In genomic region chr22:37221424-37222336, GRCh38 we compare ENCODE assay signal across 16 cellular contexts. TPM values are rescaled to one million over a fixed set of nuclear protein-coding genes. Genes with fewer than 3 reads are reported as not detected.
A peak's percentile ranks its signal among the peaks of the same experiment; 100 is the strongest.
DNase-seq lines count a peak whose midpoint lies in the region; ATAC-seq and TF ChIP-seq lines count a peak whose summit lies in the region.
"Had no signal": no experiment of that assay in that cellular context is flagged by ENCODE, and none has a peak within 500 bp of the region (broad histone marks: within the 10 kb centered on the region; RNA-seq: fewer than 3 reads in every experiment).

No MANE protein-coding gene starts in this region.

- 88 to 93% (median 93%) methylated on average over 11 of the region's 11 CpGs for WGBS in stomach, 5 donors
- WGBS in esophagus squamous epithelium, 2 donors, result 85 to 95% methylated on average over 7 to 10 of the region's 11 CpGs

- POLR2A ChIA-PET in OCI-LY7 (lab: Charles Lee), result no interaction called here

- TF ChIP-seq CTCF in OCI-LY7 (conservative IDR thresholded peaks at IDR 0.05; ENCODE audit: low read length), result peak; percentile 38; the same call in 1 of the 2 replicates
- TF ChIP-seq CTCF in stomach (IDR thresholded peaks at IDR 0.05), result no peak
- TF ChIP-seq CTCF in esophagus squamous epithelium (IDR thresholded peaks at IDR 0.05), result no peak

- H3K9me3 ChIP-seq in OCI-LY7 (ENCODE audit: low read length), result 0 out of 2 replicates have a peak, but pooled peaks cover 4% of the 10 kb centered on the region
- no peaks in the 10 kb centered on the region for H3K9me3 ChIP-seq in stomach
- no peaks in the 10 kb centered on the region for H3K9me3 ChIP-seq in esophagus squamous epithelium
- H3K9me3 ChIP-seq: breast epithelium, left lung had no signal

- no peaks in the 10 kb centered on the region for H3K27me3 Mint-ChIP-seq in activated naive CD4-positive, alpha-beta T cell treated with anti-CD3 and anti-CD28 coated beads, Interleukin-2, amount 10 ng/mL, durations not matched to agents 7 days and 5 days
- peaks cover 14% of the 10 kb centered on the region for H3K27me3 Mint-ChIP-seq in dendritic cell treated with granulocyte-macrophage colony-stimulating factor and Interleukin-4, amounts not matched to agents 40 ng/mL and 50 ng/mL, for 4 days

- no peak for DNase-seq in activated naive CD4-positive, alpha-beta T cell treated with anti-CD3 and anti-CD28 coated beads, Interleukin-2, amount 10 ng/mL, durations not matched to agents 7 days and 5 days
- no peak for DNase-seq in activated naive CD4-positive, alpha-beta T cell treated with anti-CD3 and anti-CD28 coated beads, Interleukin-2, amount 50 U/mL, for 16 hours
- DNase-seq in OCI-LY7 (ENCODE audit: low spot score) (no peak), stomach (no peak), esophagus squamous epithelium (lab: John Stamatoyannopoulos, UW) (no peak)
- DNase-seq in activated CD4-positive, CD25-positive, alpha-beta regulatory T cell treated with anti-CD3 and anti-CD28 coated beads, Interleukin-2, amount 50 U/mL, for 72 hours, result no peak
- DNase-seq: EL, KBM-7, NCI-H2081 treated with DMSO at 0.1 percent for 48 hours, PC-3, T-helper 9 cell had no signal

- no peaks in the 10 kb centered on the region for H3K79me2 ChIP-seq in OCI-LY7 (ENCODE audit: insufficient read depth, low read depth, low read length)
- H3K79me2 ChIP-seq: hepatocyte had no signal

- H3K36me3 ChIP-seq in OCI-LY7 (ENCODE audit: insufficient read depth, low read length), result peaks cover 54% of the 10 kb centered on the region
- H3K36me3 ChIP-seq in stomach, result peaks cover 0 to 12% (median 2%) of the 10 kb centered on the region in 4 donors
- no peaks in the 10 kb centered on the region for H3K36me3 ChIP-seq in esophagus squamous epithelium
- H3K36me3 ChIP-seq: breast epithelium had no signal

- peak overlapping the region; percentile 96 for H3K27ac Mint-ChIP-seq in activated naive CD4-positive, alpha-beta T cell treated with anti-CD3 and anti-CD28 coated beads, Interleukin-2, amount 10 ng/mL, durations not matched to agents 7 days and 5 days
- H3K27ac Mint-ChIP-seq in dendritic cell treated with granulocyte-macrophage colony-stimulating factor and Interleukin-4, amounts not matched to agents 40 ng/mL and 50 ng/mL, for 4 days, result peak overlapping the region; percentile 28

- H3K4me3 ChIP-seq in OCI-LY7 (ENCODE audit: low read depth, low read length, poor library complexity, severe bottlenecking) (no peak overlapping the region), stomach (no peak overlapping the region), esophagus squamous epithelium (no peak overlapping the region)
- H3K4me3 ChIP-seq: breast epithelium, hepatocyte, left lung had no signal

- H2AFZ ChIP-seq in OCI-LY7 (ENCODE audit: low read length), result no peak overlapping the region
- H2AFZ ChIP-seq: hepatocyte had no signal

- TF ChIP-seq POLR2A in stomach (IDR thresholded peaks at IDR 0.05) (no peak), esophagus squamous epithelium (IDR thresholded peaks at IDR 0.05) (no peak)

- no peak overlapping the region for H3K4me2 ChIP-seq in OCI-LY7 (ENCODE audit: low read length)
- H3K4me2 ChIP-seq: hepatocyte had no signal

- H3K4me3 Mint-ChIP-seq in activated naive CD4-positive, alpha-beta T cell treated with anti-CD3 and anti-CD28 coated beads, Interleukin-2, amount 10 ng/mL, durations not matched to agents 7 days and 5 days, result peak overlapping the region; percentile 77
- H3K4me3 Mint-ChIP-seq in dendritic cell treated with granulocyte-macrophage colony-stimulating factor and Interleukin-4, amounts not matched to agents 40 ng/mL and 50 ng/mL, for 4 days, result no peak overlapping the region

- peaks cover 99% of the 10 kb centered on the region for H3K4me1 Mint-ChIP-seq in activated naive CD4-positive, alpha-beta T cell treated with anti-CD3 and anti-CD28 coated beads, Interleukin-2, amount 10 ng/mL, durations not matched to agents 7 days and 5 days
- peaks cover 69% of the 10 kb centered on the region for H3K4me1 Mint-ChIP-seq in dendritic cell treated with granulocyte-macrophage colony-stimulating factor and Interleukin-4, amounts not matched to agents 40 ng/mL and 50 ng/mL, for 4 days (ENCODE audit: low read depth)

- no peaks in the 10 kb centered on the region for H4K20me1 ChIP-seq in OCI-LY7 (ENCODE audit: insufficient read depth, low read length)

- H3K27me3 ChIP-seq in stomach (peaks cover 0 to 43% (median 0%) of the 10 kb centered on the region in 3 donors), esophagus squamous epithelium (peaks cover 0 to 41% (median 0%) of the 10 kb centered on the region in 4 donors)
- H3K27me3 ChIP-seq: breast epithelium, hepatocyte had no signal

- TF ChIP-seq EP300 in stomach (IDR thresholded peaks at IDR 0.05), result no peak

- BruUV-seq in OCI-LY7 (replicated peaks; lab: Mats Ljungman, UMichigan), result no TSS peak

- H3K36me3 Mint-ChIP-seq in activated naive CD4-positive, alpha-beta T cell treated with anti-CD3 and anti-CD28 coated beads, Interleukin-2, amount 10 ng/mL, durations not matched to agents 7 days and 5 days, result peaks cover 71% of the 10 kb centered on the region
- H3K36me3 Mint-ChIP-seq in dendritic cell treated with granulocyte-macrophage colony-stimulating factor and Interleukin-4, amounts not matched to agents 40 ng/mL and 50 ng/mL, for 4 days (ENCODE audit: low read depth), result peaks cover 44% of the 10 kb centered on the region

- peaks cover 71% of the 10 kb centered on the region for H3K4me1 ChIP-seq in OCI-LY7 (ENCODE audit: insufficient read depth, low read length, poor library complexity, severe bottlenecking)
- peaks cover 0 to 9% (median 0%) of the 10 kb centered on the region in 4 donors for H3K4me1 ChIP-seq in stomach
- peaks cover 0 to 4% (median 0%) of the 10 kb centered on the region in 3 donors for H3K4me1 ChIP-seq in esophagus squamous epithelium
- H3K4me1 ChIP-seq: breast epithelium had no signal

- intact Hi-C loops in OCI-LY7 (cut with micrococcal nuclease; ENCODE audit: unreplicated experiment), result no loop called here
- intact Hi-C loops in dendritic cell treated with granulocyte-macrophage colony-stimulating factor and Interleukin-4, amounts not matched to agents 40 ng/mL and 50 ng/mL, for 4 days (cut with micrococcal nuclease), result no loop called here
- intact Hi-C loops in stomach (cut with DNase I; ENCODE audit: low total_unique reads), result no loop called here
- intact Hi-C loops in esophagus squamous epithelium (cut with DNase I), result no loop called here

- no peaks in the 10 kb centered on the region for H3K9me2 ChIP-seq in OCI-LY7 (ENCODE audit: insufficient read depth, low read length)

- H3K27ac ChIP-seq in OCI-LY7 (ENCODE audit: low read depth, low read length, poor library complexity, severe bottlenecking) (peak overlapping the region; percentile 30), stomach (peak overlapping the region in 4 of 5 donors; percentile 32 to 82 (median 53)), esophagus squamous epithelium (peak overlapping the region in 1 of 4 donors; percentile 55)
- H3K27ac ChIP-seq: breast epithelium, hepatocyte had no signal

- ATAC-seq in esophagus mucosa, result no peak
- ATAC-seq: PC-3 had no signal

- CTCF ChIA-PET in activated naive CD4-positive, alpha-beta T cell treated with anti-CD3 and anti-CD28 coated beads, Interleukin-2, amount 10 ng/mL, durations not matched to agents 7 days and 5 days (lab: Charles Lee), result interaction anchor here (0.7 to 1.4 kb wide), 6 partner anchors 16 to 145 kb away, joined by 3 to 7 read pairs (median 4); partner anchors contain the start of gene RAC2
- CTCF ChIA-PET in OCI-LY7 (lab: Charles Lee; ENCODE audit: unreplicated experiment), result no interaction called here

- peaks cover 7% of the 10 kb centered on the region for H3K9me3 Mint-ChIP-seq in activated naive CD4-positive, alpha-beta T cell treated with anti-CD3 and anti-CD28 coated beads, Interleukin-2, amount 10 ng/mL, durations not matched to agents 7 days and 5 days
- H3K9me3 Mint-ChIP-seq in dendritic cell treated with granulocyte-macrophage colony-stimulating factor and Interleukin-4, amounts not matched to agents 40 ng/mL and 50 ng/mL, for 4 days, result peaks cover 9% of the 10 kb centered on the region

RNA-seq across cellular contexts. Expression of gene SSTR3, which starts 9.4 kb away (rescaled TPM):
- total RNA-seq in OCI-LY7 (2014; rRNA removed; shearing (Covaris generic)), result 0.05 and 0.25 TPM in 2 replicates
- total RNA-seq in OCI-LY7 (2022) (0.30 TPM in 2 replicates), stomach (under 1 TPM in 1 of 5 donors, not detected in 4; 0.37 TPM), esophagus squamous epithelium (not detected), esophagus mucosa (not detected)
- under 1 TPM in 2 of 3 donors, not detected in 1; 0.05 to 0.12 TPM for polyA plus RNA-seq in stomach
- total RNA-seq: breast epithelium had no signal

RNA-seq across cellular contexts. Expression of gene RAC2, which starts 22.4 kb away (rescaled TPM):
- total RNA-seq in OCI-LY7 (2014; rRNA removed; shearing (Covaris generic)), result 91.5 and 142 TPM in 2 replicates
- 321 and 331 TPM in 2 replicates for total RNA-seq in OCI-LY7 (2022)
- 10 to 100 TPM in 3 of 5 donors, 1 to 10 TPM in 2; 1.8 to 50.4 (median 14.2) TPM for total RNA-seq in stomach
- polyA plus RNA-seq in stomach, result 10 to 100 TPM; 17.6 to 23.8 (median 22.8) TPM
- total RNA-seq in esophagus squamous epithelium, result 10 to 100 TPM; 17.3 to 27.1 (median 19.6) TPM
- 19.0 TPM for total RNA-seq in esophagus mucosa

RNA-seq across cellular contexts. Expression of gene C1QTNF6, which starts 33.6 kb away (rescaled TPM):
- 6.8 and 7.3 TPM in 2 replicates for total RNA-seq in OCI-LY7 (2014; rRNA removed; shearing (Covaris generic))
- total RNA-seq in OCI-LY7 (2022) (18.7 and 19.6 TPM in 2 replicates), stomach (10 to 100 TPM in 1 of 5 donors, 1 to 10 TPM in 2, under 1 TPM in 1, not detected in 1; 0.45 to 10.4 (median 3.0) TPM), esophagus squamous epithelium (1 to 10 TPM; 1.1 to 1.7 (median 1.4) TPM), esophagus mucosa (2.0 TPM)
- polyA plus RNA-seq in stomach, result 1 to 10 TPM; 2.3 to 4.5 (median 4.1) TPM
